8 cellular contexts compared by ENCODE assay signal in genomic region chr6:30752164-30752927, GRCh38. TPM values are rescaled to one million over a fixed set of nuclear protein-coding genes. Genes with fewer than 3 reads are reported as not detected.
A peak's percentile ranks its signal among the peaks of the same experiment; 100 is the strongest.
DNase-seq lines count a peak whose midpoint lies in the region; ATAC-seq lines count a peak whose summit lies in the region.

No MANE protein-coding gene starts in this region.

- no peak overlapping the region for H3K4me3 Mint-ChIP-seq in CD4-positive, alpha-beta memory T cell

- DNase-seq in DMS 273 treated with DMSO at 0.1 percent for 48 hours (lab: John Stamatoyannopoulos, UW) (peak; percentile 71), NCI-H460 (ENCODE audit: extremely low read depth, low read depth) (peak; percentile 95), dedifferentiated amniotic fluid mesenchymal stem cell (ENCODE audit: extremely low spot score) (peak; percentile 100), mesenteric fat pad (ENCODE audit: low spot score) (peak; percentile 95), ureter (ENCODE audit: low spot score) (peak; percentile 97)
- no peak for DNase-seq in activated CD8-positive, alpha-beta memory T cell treated with anti-CD3 and anti-CD28 coated beads, Interleukin-2, amount 50 U/mL, for 4 hours
- DNase-seq in CD4-positive, alpha-beta memory T cell = no peak

- POLR2A ChIA-PET in CD4-positive, alpha-beta memory T cell (lab: Charles Lee; ENCODE audit: partially characterized antibody) = interaction anchor here (0.8 kb wide), 1 partner anchor 9 kb away, joined by 3 read pairs; no protein-coding TSS in a partner anchor

- H3K27me3 Mint-ChIP-seq in CD4-positive, alpha-beta memory T cell = no peaks in the 10 kb centered on the region

- no peaks in the 10 kb centered on the region for H3K9me3 Mint-ChIP-seq in CD4-positive, alpha-beta memory T cell

- intact Hi-C loops in CD4-positive, alpha-beta memory T cell (cut with micrococcal nuclease) = no loop called here

- H3K4me3 ChIP-seq in CD4-positive, alpha-beta memory T cell (ENCODE audit: low read length in 2 of 2) = no peak overlapping the region

- no peaks in the 10 kb centered on the region for H3K27me3 ChIP-seq in CD4-positive, alpha-beta memory T cell (ENCODE audit: insufficient read depth, low read length)

- H3K36me3 Mint-ChIP-seq in CD4-positive, alpha-beta memory T cell = no peaks in the 10 kb centered on the region

- peaks cover 3 to 11% (median 6%) of the 10 kb centered on the region in 4 donors for H3K4me1 Mint-ChIP-seq in CD4-positive, alpha-beta memory T cell

- H3K27ac ChIP-seq in CD4-positive, alpha-beta memory T cell (ENCODE audit: low read depth, low read length) = no peak overlapping the region

- H3K27ac Mint-ChIP-seq in CD4-positive, alpha-beta memory T cell = peak overlapping the region in 1 of 7 donors; percentile 42

- no peak for ATAC-seq in HG03342 (IDR thresholded peaks at IDR 0.05; ENCODE audit: unreplicated experiment)

- CTCF ChIA-PET in CD4-positive, alpha-beta memory T cell (lab: Charles Lee; ENCODE audit: partially characterized antibody) = interaction anchor here (1.1 kb wide), 1 partner anchor 9 kb away, joined by 3 read pairs; no protein-coding TSS in a partner anchor

- no peaks in the 10 kb centered on the region for H3K4me1 ChIP-seq in CD4-positive, alpha-beta memory T cell (ENCODE audit: insufficient read depth, low read length)

- no peaks in the 10 kb centered on the region for H3K9me3 ChIP-seq in CD4-positive, alpha-beta memory T cell (ENCODE audit: control insufficient read depth in 1 of 2, low read length in 2 of 2)

- H3K36me3 ChIP-seq in CD4-positive, alpha-beta memory T cell (ENCODE audit: insufficient read depth, low read length) = no peaks in the 10 kb centered on the region

RNA-seq across cellular contexts. Expression of gene IER3, which starts 8.0 kb away (rescaled TPM):
- 90.1 and 118 TPM in 2 replicates for total RNA-seq in NCI-H460 (2014; rRNA removed; shearing (Covaris generic))
- polyA plus RNA-seq in NCI-H460 (2014; cell fraction: nucleus; rRNA removed) = 54.8 and 57.3 TPM in 2 replicates
- total RNA-seq in mesenteric fat pad (146 TPM), ureter (23.8 TPM)
- total RNA-seq in CD4-positive, alpha-beta memory T cell = 10 to 100 TPM; 11.3 to 11.4 TPM
- under 1 TPM; 0.77 to 0.83 TPM for polyA plus RNA-seq in CD4-positive, alpha-beta memory T cell

RNA-seq across cellular contexts. Expression of gene FLOT1, which starts 9.9 kb away (rescaled TPM):
- 137 and 149 TPM in 2 replicates for total RNA-seq in NCI-H460 (2014; rRNA removed; shearing (Covaris generic))
- polyA plus RNA-seq in NCI-H460 (2014; cell fraction: nucleus; rRNA removed) = 108 and 142 TPM in 2 replicates
- total RNA-seq in mesenteric fat pad = 190 TPM
- 133 TPM for total RNA-seq in ureter
- 10 to 100 TPM; 75.3 to 78.5 TPM for total RNA-seq in CD4-positive, alpha-beta memory T cell
- 10 to 100 TPM; 74.6 to 82.1 TPM for polyA plus RNA-seq in CD4-positive, alpha-beta memory T cell

RNA-seq across cellular contexts. Expression of gene TUBB, which starts 32.2 kb away (rescaled TPM):
- total RNA-seq in NCI-H460 (2014; rRNA removed; shearing (Covaris generic)) = 287 and 303 TPM in 2 replicates
- 377 and 404 TPM in 2 replicates for polyA plus RNA-seq in NCI-H460 (2014; cell fraction: nucleus; rRNA removed)
- total RNA-seq in mesenteric fat pad (452 TPM), ureter (357 TPM)
- total RNA-seq in CD4-positive, alpha-beta memory T cell = 100 to 1,000 TPM; 285 to 300 TPM
- polyA plus RNA-seq in CD4-positive, alpha-beta memory T cell = 100 to 1,000 TPM in 1 of 2 donors, 10 to 100 TPM in 1; 74.8 to 142 TPM

RNA-seq across cellular contexts. Expression of gene MDC1, which starts 35.3 kb away (rescaled TPM):
- total RNA-seq in NCI-H460 (2014; rRNA removed; shearing (Covaris generic)) = 8.4 and 11.3 TPM in 2 replicates
- polyA plus RNA-seq in NCI-H460 (2014; cell fraction: nucleus; rRNA removed) = 13.1 and 18.7 TPM in 2 replicates
- 19.8 TPM for total RNA-seq in mesenteric fat pad
- 41.1 TPM for total RNA-seq in ureter
- total RNA-seq in CD4-positive, alpha-beta memory T cell = 10 to 100 TPM; 60.7 to 73.5 TPM
- 1 to 10 TPM in 1 of 2 donors, not detected in 1; 9.8 TPM for polyA plus RNA-seq in CD4-positive, alpha-beta memory T cell

Comparison
In these comparisons a context has a peak if more than half of its experiments do, and no peak if none do; other contexts are left out.
1. DNase-seq: peak in DMS 273 treated with DMSO at 0.1 percent for 48 hours (single experiment), NCI-H460 (single experiment), dedifferentiated amniotic fluid mesenchymal stem cell (single experiment), mesenteric fat pad (single experiment) and ureter (single experiment); none in activated CD8-positive, alpha-beta memory T cell treated with anti-CD3 and anti-CD28 coated beads, Interleukin-2, amount 50 U/mL, for 4 hours (single experiment) and CD4-positive, alpha-beta memory T cell (0 of 5).